In the genomic region with DNA sequence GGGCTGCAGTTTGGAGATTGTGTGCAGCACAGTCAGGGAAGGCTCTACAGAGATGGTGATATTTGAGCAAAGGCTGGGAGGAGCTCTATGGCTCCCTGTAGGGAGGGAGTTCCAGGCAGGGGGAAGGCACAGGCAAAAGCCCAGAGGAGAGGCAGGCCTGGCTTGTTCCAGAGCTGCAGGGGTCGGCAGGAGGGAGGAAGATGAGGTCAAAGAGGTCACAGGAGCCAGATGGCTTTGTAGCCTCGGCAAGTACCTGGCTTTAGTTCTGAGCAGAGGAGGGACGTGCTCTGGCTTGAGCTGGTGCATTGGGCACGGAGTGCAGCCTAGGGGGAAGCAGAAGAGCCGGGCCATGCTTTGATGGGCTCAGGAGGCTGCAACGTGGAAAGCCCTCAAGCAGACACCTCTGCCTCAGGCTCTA, we compare ENCODE assay signal across 22 cellular contexts.
DNase-seq lines count a peak whose midpoint lies in the region; ATAC-seq, FAIRE-seq and TF ChIP-seq lines count a peak whose summit lies in the region.
"Had no signal": no experiment of that assay in that cellular context is flagged by ENCODE, and none has a peak within 500 bp of the region (broad histone marks: within the 10 kb centered on the region; RNA-seq: fewer than 3 reads in every experiment).

No MANE protein-coding gene starts in this region.

- ATAC-seq in HepG2 (no peak), right lobe of liver (no peak), WTC11 (peak; percentile 87), GM21423 (IDR thresholded peaks at IDR 0.05; ENCODE audit: unreplicated experiment) (no peak), GM21529 (IDR thresholded peaks at IDR 0.05; ENCODE audit: unreplicated experiment) (no peak)
- ATAC-seq: activated naive CD4-positive, alpha-beta T cell treated with anti-CD3 and anti-CD28 coated beads, Interleukin-2, amount 50 U/mL, for 72 hours had no signal

- TF ChIP-seq CTCF in HepG2 (CRISPR knock-in tag; IDR thresholded peaks at IDR 0.05) (no peak), right lobe of liver (IDR thresholded peaks at IDR 0.05) (no peak), WTC11 (IDR thresholded peaks at IDR 0.05) (no peak), type B pancreatic cell (conservative IDR thresholded peaks at IDR 0.05) (no peak)

- no peak overlapping the region for H4K8ac ChIP-seq in mesenchymal stem cell (ENCODE audit: low read length)

- BruUV-seq in HepG2 (replicated peaks; lab: Mats Ljungman, UMichigan), result no TSS peak

- H4K20me1 ChIP-seq in HepG2 (ENCODE audit: insufficient read depth, low read length), result no peaks in the 10 kb centered on the region

- no peak overlapping the region for H3K23ac ChIP-seq in mesenchymal stem cell (ENCODE audit: low read length in 2 of 2)

- H3K27me3 Mint-ChIP-seq in WTC11 (ENCODE audit: low read depth) (no peaks in the 10 kb centered on the region), type B pancreatic cell (no peaks in the 10 kb centered on the region)

- peak overlapping the region; percentile 57 for H3K9ac ChIP-seq in HepG2 (ENCODE audit: insufficient read depth, low read depth, low read length)
- H3K9ac ChIP-seq in mesenchymal stem cell (ENCODE audit: low read length), result no peak overlapping the region

- no peaks in the 10 kb centered on the region for H3K79me2 ChIP-seq in HepG2 (ENCODE audit: insufficient read depth, low read length)

- H3K27ac Mint-ChIP-seq in WTC11 (peak overlapping the region; percentile 65; the same call in 1 of the 2 replicates), type B pancreatic cell (peak overlapping the region; percentile 40)
- H3K27ac Mint-ChIP-seq: activated naive CD4-positive, alpha-beta T cell treated with anti-CD3 and anti-CD28 coated beads, Interleukin-2, amount 50 U/mL, for 72 hours had no signal

- DNase-seq in HepG2 (ENCODE audit: low spot score) (no peak), right lobe of liver (no peak), WTC11 (ENCODE audit: low spot score) (peak; percentile 72), islet precursor cell (peak; percentile 86), type B pancreatic cell (ENCODE audit: extremely low spot score, unreplicated experiment) (no peak), mesenchymal stem cell (no peak)
- DNase-seq: activated CD4-positive, alpha-beta T cell treated with anti-CD3 and anti-CD28 coated beads for 48 hours; activated T-cell treated with anti-CD3 and anti-CD28 coated beads, Interleukin-2, amount 50 U/mL, for 1 hour; AML-193; DMS153; effector CD4-positive, alpha-beta T cell; heart right ventricle; NCI-H2029 treated with DMSO at 0.1 percent for 48 hours; NK-92 treated with Interleukin-12 subunit alpha and Interleukin-12 subunit beta, amount 100 ng/mL, for 24 hours; posterior cingulate gyrus; small intestine; tibial artery had no signal

- H3K4me3 Mint-ChIP-seq in WTC11 (peak overlapping the region; percentile 14; the same call in 1 of the 2 replicates), type B pancreatic cell (peak overlapping the region; percentile 42)

- H3K4me1 Mint-ChIP-seq in WTC11, result peaks cover 63% of the 10 kb centered on the region
- H3K4me1 Mint-ChIP-seq in type B pancreatic cell (ENCODE audit: unreplicated experiment), result peaks cover 28% of the 10 kb centered on the region

- peaks cover 15% of the 10 kb centered on the region for H3K79me1 ChIP-seq in mesenchymal stem cell (replicated peaks; ENCODE audit: low read length, poor library complexity, severe bottlenecking)

- no peaks in the 10 kb centered on the region for H3K9me3 Mint-ChIP-seq in WTC11
- H3K9me3 Mint-ChIP-seq in type B pancreatic cell, result no peaks in the 10 kb centered on the region
- H3K9me3 Mint-ChIP-seq: activated naive CD4-positive, alpha-beta T cell treated with anti-CD3 and anti-CD28 coated beads, Interleukin-2, amount 50 U/mL, for 72 hours had no signal

- no peak overlapping the region for H3K18ac ChIP-seq in mesenchymal stem cell (ENCODE audit: low read depth in 1 of 2, low read length in 2 of 2)

- no peak overlapping the region for H2BK15ac ChIP-seq in mesenchymal stem cell (ENCODE audit: low read depth, poor library complexity, severe bottlenecking)

- H3K27ac ChIP-seq in HepG2 (ENCODE audit: extremely low read length, insufficient read depth, low read length), result peak overlapping the region; percentile 96
- no peak overlapping the region for H3K27ac ChIP-seq in right lobe of liver
- no peak overlapping the region for H3K27ac ChIP-seq in mesenchymal stem cell (ENCODE audit: low read length, poor library complexity, severe bottlenecking)
- H3K27ac ChIP-seq: breast epithelium, heart right ventricle, tibial artery had no signal

- H3K9me3 ChIP-seq in HepG2 (ENCODE audit: low read length), result no peaks in the 10 kb centered on the region
- H3K9me3 ChIP-seq in right lobe of liver, result no peaks in the 10 kb centered on the region
- no peaks in the 10 kb centered on the region for H3K9me3 ChIP-seq in mesenchymal stem cell (ENCODE audit: control insufficient read depth, low read length)
- H3K9me3 ChIP-seq: breast epithelium, heart right ventricle, tibial artery had no signal

- no peak overlapping the region for H3K4ac ChIP-seq in mesenchymal stem cell (ENCODE audit: low read depth in 1 of 2, low read length in 2 of 2)

- in situ Hi-C loops in HepG2 (cut with HindIII; ENCODE audit: extremely low pct_ligation_motif_present, low pct_unique_long_range_greater_than_20kb), result no loop called here

- POLR2A ChIA-PET in HepG2 (lab: Yijun Ruan, JAX), result interaction anchor here (0.6 to 7.2 kb wide), 8 partner anchors 8 to 209 kb away, joined by 3 to 186 read pairs (median 20); a partner anchor contains a TSS
- POLR2A ChIA-PET in WTC11 (lab: Charles Lee), result no interaction called here

- H3K4me1 ChIP-seq in HepG2 (ENCODE audit: insufficient read depth, low read length) (peaks cover 99% of the 10 kb centered on the region), right lobe of liver (peaks cover 0 to 49% (median 24%) of the 10 kb centered on the region in 4 donors), mesenchymal stem cell (ENCODE audit: control insufficient read depth, insufficient read depth, low read depth, low read length) (peaks cover 18% of the 10 kb centered on the region)

- no peak overlapping the region for H4K91ac ChIP-seq in mesenchymal stem cell (ENCODE audit: low read length)

- H3K4me3 ChIP-seq in HepG2 (replicated peaks in 1 of 3; ENCODE audit: insufficient read depth in 1 of 3, low read depth in 2 of 3, low read length in 3 of 3), result peak overlapping the region in 1 of 3 experiments; percentile 28; a peak in 2 of 6 replicates
- no peak overlapping the region for H3K4me3 ChIP-seq in right lobe of liver
- no peak overlapping the region for H3K4me3 ChIP-seq in mesenchymal stem cell (ENCODE audit: insufficient read depth in 1 of 2, low read depth in 1 of 2, low read length in 2 of 2)
- H3K4me3 ChIP-seq: breast epithelium, heart right ventricle, tibial artery had no signal

- no peak overlapping the region for H3K14ac ChIP-seq in mesenchymal stem cell (ENCODE audit: low read length in 2 of 2)

- H3K36me3 Mint-ChIP-seq in WTC11 (no peaks in the 10 kb centered on the region), type B pancreatic cell (no peaks in the 10 kb centered on the region)

- H2BK120ac ChIP-seq in mesenchymal stem cell (ENCODE audit: low read depth, low read length), result no peak overlapping the region

- 42% methylated on average over 6 of the region's 6 CpGs for WGBS in HepG2 (ENCODE audit: low lambda C conversion rate)
- 78% methylated on average over 4 of the region's 6 CpGs for WGBS in right lobe of liver (ENCODE audit: insufficient coverage, low coverage, low lambda C conversion rate, missing lambda C conversion rate)
- 39% methylated on average over 6 of the region's 6 CpGs for WGBS in mesenchymal stem cell

- H2AK5ac ChIP-seq in mesenchymal stem cell (ENCODE audit: low read length, severe bottlenecking), result no peak overlapping the region

- H2AFZ ChIP-seq in HepG2 (ENCODE audit: low read length) (no peak overlapping the region), mesenchymal stem cell (ENCODE audit: low read depth, low read length) (no peak overlapping the region)

- H3K27me3 ChIP-seq in HepG2 (ENCODE audit: control insufficient read depth in 1 of 2, insufficient read depth in 2 of 2, low read length in 2 of 2) (no peaks in the 10 kb centered on the region), right lobe of liver (no peaks in the 10 kb centered on the region), mesenchymal stem cell (ENCODE audit: control insufficient read depth in 1 of 2, insufficient read depth in 1 of 2, low read length in 2 of 2) (peaks cover 0 to 42% of the 10 kb centered on the region in 2 experiments)
- H3K27me3 ChIP-seq: breast epithelium, heart right ventricle, tibial artery had no signal

- H2BK12ac ChIP-seq in mesenchymal stem cell (ENCODE audit: low read length in 2 of 2), result no peak overlapping the region

- H2BK5ac ChIP-seq in mesenchymal stem cell (ENCODE audit: low read depth, low read length, poor library complexity, severe bottlenecking), result no peak overlapping the region

- peak overlapping the region; percentile 65 for H3K4me2 ChIP-seq in HepG2 (ENCODE audit: low read depth, low read length)
- no peak overlapping the region for H3K4me2 ChIP-seq in mesenchymal stem cell (ENCODE audit: low read length, poor library complexity, severe bottlenecking)

- intact Hi-C loops in HepG2 (cut with micrococcal nuclease; ENCODE audit: unreplicated experiment) (loop anchor here (5.0 kb wide), 1 partner anchor 206 kb away; no protein-coding TSS in a partner anchor), right lobe of liver (cut with DNase I) (no loop called here)

- TF ChIP-seq RAD21 in HepG2 (CRISPR knock-in tag; IDR thresholded peaks at IDR 0.05), result no peak

- CTCF ChIA-PET in HepG2 (lab: Yijun Ruan, JAX; ENCODE audit: low intra/inter-chr PET ratio, low total read pairs) (no interaction called here), WTC11 (lab: Charles Lee) (interaction anchor here (1.0 to 1.2 kb wide), 7 partner anchors 9 to 223 kb away, joined by 3 to 7 read pairs (median 5); no protein-coding TSS in a partner anchor)

- no peak for FAIRE-seq in HepG2 (lab: Jason Lieb, UNC)
- FAIRE-seq: GM19239, small intestine had no signal

- TF ChIP-seq POLR2A in HepG2 (IDR thresholded peaks at IDR 0.05; ENCODE audit: insufficient read depth in 1 of 2, low read depth in 2 of 2, low read length in 2 of 2), result no peak
- no peak for TF ChIP-seq POLR2A in right lobe of liver (IDR thresholded peaks at IDR 0.05)

- H3K36me3 ChIP-seq in HepG2 (replicated peaks in 1 of 2; ENCODE audit: control insufficient read depth in 1 of 2, insufficient read depth in 2 of 2, low read length in 2 of 2), result no peaks in the 10 kb centered on the region
- H3K36me3 ChIP-seq in right lobe of liver, result no peaks in the 10 kb centered on the region
- H3K36me3 ChIP-seq in mesenchymal stem cell (ENCODE audit: control insufficient read depth in 1 of 2, insufficient read depth in 2 of 2, low read depth in 1 of 2, low read length in 2 of 2), result peaks cover 0 to 3% of the 10 kb centered on the region in 2 experiments
- H3K36me3 ChIP-seq: breast epithelium, heart right ventricle, tibial artery had no signal

- no peak for TF ChIP-seq EP300 in HepG2 (IDR thresholded peaks at IDR 0.05; ENCODE audit: low read depth in 2 of 2, low read length in 2 of 2)
- no peak for TF ChIP-seq EP300 in HepG2 (CRISPR knock-in tag; IDR thresholded peaks at IDR 0.05; ENCODE audit: borderline replicate concordance)

TF ChIP-seq in HepG2, 621 proteins besides CTCF, POLR2A, EP300 and RAD21 (continues in another document):
- no peak for TF ChIP-seq GABPB1 (CRISPR knock-in tag; IDR thresholded peaks at IDR 0.05)

TF ChIP-seq in WTC11, 78 proteins besides CTCF, POLR2A, EP300 and RAD21 (continues in another document):
- 0 out of 2 replicates have a peak, but pooled peaks have one; percentile 42 for TF ChIP-seq ZNF138 (CRISPR knock-in tag; conservative IDR thresholded peaks at IDR 0.05)

Comparison
In these comparisons a context has a peak if more than half of its experiments do, and no peak if none do; other contexts are left out.
1. DNase-seq: peak in WTC11 (single experiment) and islet precursor cell (single experiment); none in HepG2 (single experiment), right lobe of liver (0 of 3), type B pancreatic cell (single experiment) and mesenchymal stem cell (single experiment).